In the genomic region with DNA sequence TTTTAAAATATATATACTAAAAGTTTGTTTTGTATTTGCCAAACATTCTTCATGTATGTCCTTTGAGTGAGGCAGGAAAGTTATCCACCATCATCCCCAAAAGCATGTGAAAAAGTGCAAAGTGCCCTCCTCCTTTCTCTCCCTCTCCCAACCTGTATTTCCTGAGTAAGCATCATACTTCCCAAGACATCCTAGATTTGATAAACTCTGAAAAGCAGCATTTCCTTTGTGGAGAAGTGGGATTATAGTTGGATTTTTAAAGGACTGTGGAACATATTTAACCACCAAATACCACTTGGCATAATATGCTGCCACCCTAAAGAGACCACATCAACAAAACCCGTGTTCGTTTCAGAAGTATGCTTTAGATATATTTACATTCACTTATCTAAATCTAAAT, we compare ENCODE assay signal across 14 cellular contexts. TPM values are rescaled to one million over a fixed set of nuclear protein-coding genes. Genes with fewer than 3 reads are reported as not detected.
DNase-seq lines count a peak whose midpoint lies in the region; ATAC-seq and TF ChIP-seq lines count a peak whose summit lies in the region.
"Had no signal": no experiment of that assay in that cellular context is flagged by ENCODE, and none has a peak within 500 bp of the region (broad histone marks: within the 10 kb centered on the region; RNA-seq: fewer than 3 reads in every experiment).

No MANE protein-coding gene starts in this region.

- H3K27me3 Mint-ChIP-seq in progenitor cell of endocrine pancreas, result no peaks in the 10 kb centered on the region
- no peaks in the 10 kb centered on the region for H3K27me3 Mint-ChIP-seq in activated CD4-positive, alpha-beta memory T cell treated with anti-CD3 and anti-CD28 coated beads for 36 hours

- peak overlapping the region; percentile 65 for H3K4me3 Mint-ChIP-seq in progenitor cell of endocrine pancreas (ENCODE audit: low read depth)
- no peak overlapping the region for H3K4me3 Mint-ChIP-seq in activated CD4-positive, alpha-beta memory T cell treated with anti-CD3 and anti-CD28 coated beads for 36 hours

- no peaks in the 10 kb centered on the region for H3K9me3 Mint-ChIP-seq in progenitor cell of endocrine pancreas (ENCODE audit: low read depth)
- no peaks in the 10 kb centered on the region for H3K9me3 Mint-ChIP-seq in activated CD4-positive, alpha-beta memory T cell treated with anti-CD3 and anti-CD28 coated beads for 36 hours

- H3K27ac Mint-ChIP-seq in progenitor cell of endocrine pancreas, result peak overlapping the region; percentile 94
- no peak overlapping the region for H3K27ac Mint-ChIP-seq in activated CD4-positive, alpha-beta memory T cell treated with anti-CD3 and anti-CD28 coated beads for 36 hours

- no peak for TF ChIP-seq CTCF in AG09309 (IDR thresholded peaks at IDR 0.05; ENCODE audit: control insufficient read depth, insufficient read depth, low read depth, low read length, missing control alignments)
- no peak for TF ChIP-seq CTCF in RWPE2 (IDR thresholded peaks at IDR 0.05; ENCODE audit: poor library complexity, severe bottlenecking)
- no peak for TF ChIP-seq CTCF in fibroblast of the aortic adventitia (IDR thresholded peaks at IDR 0.05; ENCODE audit: insufficient read depth, low read length)
- no peak for TF ChIP-seq CTCF in progenitor cell of endocrine pancreas (IDR thresholded peaks at IDR 0.05; ENCODE audit: unreplicated experiment)
- TF ChIP-seq CTCF in GM13976 (IDR thresholded peaks at IDR 0.05; ENCODE audit: borderline replicate concordance, control extremely low read depth, extremely low read depth, insufficient read depth, missing control alignments), result no peak

- no peaks in the 10 kb centered on the region for H3K27me3 ChIP-seq in RWPE2 (ENCODE audit: insufficient read depth, poor library complexity, severe bottlenecking)
- H3K27me3 ChIP-seq: spleen had no signal

- POLR2A ChIA-PET in activated CD4-positive, alpha-beta memory T cell treated with anti-CD3 and anti-CD28 coated beads for 36 hours (lab: Charles Lee), result no interaction called here

- DNase-seq in AG09309 (ENCODE audit: low read depth) (no peak), RWPE2 (ENCODE audit: low spot score) (no peak), fibroblast of the aortic adventitia (ENCODE audit: low read depth) (peak; percentile 20), progenitor cell of endocrine pancreas (ENCODE audit: low spot score, unreplicated experiment) (no peak), GM13976 (ENCODE audit: low spot score) (no peak)
- no peak for DNase-seq in activated CD4-positive, alpha-beta memory T cell treated with anti-CD3 and anti-CD28 coated beads for 36 hours
- no peak for DNase-seq in activated T-cell treated with anti-CD3 and anti-CD28 coated beads, Interleukin-2, amount 50 U/mL, for 48 hours
- DNase-seq: activated CD4-positive, alpha-beta T cell treated with anti-CD3 and anti-CD28 coated beads, Interleukin-2, amount 50 U/mL, for 4 hours; NCI-H1930; RPMI8226; spleen; stimulated activated naive CD4-positive, alpha-beta T cell had no signal

- H3K36me3 Mint-ChIP-seq in progenitor cell of endocrine pancreas (ENCODE audit: insufficient read depth), result peaks cover 16% of the 10 kb centered on the region
- H3K36me3 Mint-ChIP-seq in activated CD4-positive, alpha-beta memory T cell treated with anti-CD3 and anti-CD28 coated beads for 36 hours, result peaks cover 16% of the 10 kb centered on the region

- H3K4me3 ChIP-seq in AG09309 (ENCODE audit: control insufficient read depth, low read depth, low read length), result peak overlapping the region; percentile 66
- H3K4me3 ChIP-seq in RWPE2 (ENCODE audit: severe bottlenecking), result peak overlapping the region; percentile 53
- peak overlapping the region; percentile 87 for H3K4me3 ChIP-seq in fibroblast of the aortic adventitia (ENCODE audit: low read depth, low read length)

- peak overlapping the region; percentile 72 for H3K27ac ChIP-seq in RWPE2 (ENCODE audit: poor library complexity, severe bottlenecking)

- H3K4me1 ChIP-seq in RWPE2 (ENCODE audit: insufficient read depth, poor library complexity, severe bottlenecking), result peaks cover 30% of the 10 kb centered on the region

- in situ Hi-C loops in GM13976 (cut with MboI; ENCODE audit: low sequenced_read_pairs, unreplicated experiment), result no loop called here

- H3K36me3 ChIP-seq in RWPE2 (ENCODE audit: low read depth), result peaks cover 83% of the 10 kb centered on the region

- CTCF ChIA-PET in activated CD4-positive, alpha-beta memory T cell treated with anti-CD3 and anti-CD28 coated beads for 36 hours (lab: Charles Lee), result interaction anchor here (3.3 kb wide), 1 partner anchor 173 kb away, joined by 44 read pairs; no protein-coding TSS in a partner anchor

- peaks cover 34% of the 10 kb centered on the region for H3K4me1 Mint-ChIP-seq in progenitor cell of endocrine pancreas (ENCODE audit: low read depth)
- H3K4me1 Mint-ChIP-seq in activated CD4-positive, alpha-beta memory T cell treated with anti-CD3 and anti-CD28 coated beads for 36 hours (ENCODE audit: low read depth), result peaks cover 27% of the 10 kb centered on the region

- no peaks in the 10 kb centered on the region for H3K9me3 ChIP-seq in RWPE2 (ENCODE audit: severe bottlenecking)
- H3K9me3 ChIP-seq: spleen had no signal

- ATAC-seq in RWPE2 (ENCODE audit: low read depth) (no peak), HG03135 (IDR thresholded peaks at IDR 0.05; ENCODE audit: unreplicated experiment) (no peak)
- ATAC-seq: HCT116 had no signal

- intact Hi-C loops in activated CD4-positive, alpha-beta memory T cell treated with anti-CD3 and anti-CD28 coated beads for 36 hours (cut with micrococcal nuclease), result loop anchor here (5.0 kb wide), 1 partner anchor 157 kb away; no protein-coding TSS in a partner anchor

RNA-seq across cellular contexts. Expression of a gene that starts 36.9 kb away (rescaled TPM):
- total RNA-seq in fibroblast of the aortic adventitia (ENCODE audit: low replicate concordance) (16.6 and 33.9 TPM in 2 replicates), progenitor cell of endocrine pancreas (97.5 and 103 TPM in 2 replicates)
- 10 to 100 TPM; 25.3 to 25.6 TPM for total RNA-seq in activated CD4-positive, alpha-beta memory T cell treated with anti-CD3 and anti-CD28 coated beads for 36 hours

RNA-seq across cellular contexts. Expression of a gene that starts 44.6 kb away (rescaled TPM):
- total RNA-seq in fibroblast of the aortic adventitia (ENCODE audit: low replicate concordance) (not detected in 2 replicates), progenitor cell of endocrine pancreas (not detected in 2 replicates)
- total RNA-seq in activated CD4-positive, alpha-beta memory T cell treated with anti-CD3 and anti-CD28 coated beads for 36 hours, result not detected
- total RNA-seq: spleen had no signal

RNA-seq across cellular contexts. Expression of a gene that starts 50.1 kb away (rescaled TPM):
- not detected in 2 replicates for total RNA-seq in fibroblast of the aortic adventitia (ENCODE audit: low replicate concordance)
- total RNA-seq in progenitor cell of endocrine pancreas, result not detected in 2 replicates
- total RNA-seq in activated CD4-positive, alpha-beta memory T cell treated with anti-CD3 and anti-CD28 coated beads for 36 hours, result not detected
- total RNA-seq: spleen had no signal
